1 cellular context compared by ENCODE assay signal in genomic region chr20:33169176-33169794, GRCh38.
TF ChIP-seq lines count a peak whose summit lies in the region.

No MANE protein-coding gene starts in this region.

TF ChIP-seq in SK-N-SH, 30 proteins besides CTCF, POLR2A, EP300 and RAD21 (continued from another document):
- TF ChIP-seq, protein P1, sequence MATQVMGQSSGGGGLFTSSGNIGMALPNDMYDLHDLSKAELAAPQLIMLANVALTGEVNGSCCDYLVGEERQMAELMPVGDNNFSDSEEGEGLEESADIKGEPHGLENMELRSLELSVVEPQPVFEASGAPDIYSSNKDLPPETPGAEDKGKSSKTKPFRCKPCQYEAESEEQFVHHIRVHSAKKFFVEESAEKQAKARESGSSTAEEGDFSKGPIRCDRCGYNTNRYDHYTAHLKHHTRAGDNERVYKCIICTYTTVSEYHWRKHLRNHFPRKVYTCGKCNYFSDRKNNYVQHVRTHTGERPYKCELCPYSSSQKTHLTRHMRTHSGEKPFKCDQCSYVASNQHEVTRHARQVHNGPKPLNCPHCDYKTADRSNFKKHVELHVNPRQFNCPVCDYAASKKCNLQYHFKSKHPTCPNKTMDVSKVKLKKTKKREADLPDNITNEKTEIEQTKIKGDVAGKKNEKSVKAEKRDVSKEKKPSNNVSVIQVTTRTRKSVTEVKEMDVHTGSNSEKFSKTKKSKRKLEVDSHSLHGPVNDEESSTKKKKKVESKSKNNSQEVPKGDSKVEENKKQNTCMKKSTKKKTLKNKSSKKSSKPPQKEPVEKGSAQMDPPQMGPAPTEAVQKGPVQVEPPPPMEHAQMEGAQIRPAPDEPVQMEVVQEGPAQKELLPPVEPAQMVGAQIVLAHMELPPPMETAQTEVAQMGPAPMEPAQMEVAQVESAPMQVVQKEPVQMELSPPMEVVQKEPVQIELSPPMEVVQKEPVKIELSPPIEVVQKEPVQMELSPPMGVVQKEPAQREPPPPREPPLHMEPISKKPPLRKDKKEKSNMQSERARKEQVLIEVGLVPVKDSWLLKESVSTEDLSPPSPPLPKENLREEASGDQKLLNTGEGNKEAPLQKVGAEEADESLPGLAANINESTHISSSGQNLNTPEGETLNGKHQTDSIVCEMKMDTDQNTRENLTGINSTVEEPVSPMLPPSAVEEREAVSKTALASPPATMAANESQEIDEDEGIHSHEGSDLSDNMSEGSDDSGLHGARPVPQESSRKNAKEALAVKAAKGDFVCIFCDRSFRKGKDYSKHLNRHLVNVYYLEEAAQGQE (IDR thresholded peaks at IDR 0.05; ENCODE audit: low read depth, low read length), result no peak
TF ChIP-seq in SK-N-SH: peak in this region for 0.
